ENCODE assay signal across 9 cellular contexts in the genomic region with DNA sequence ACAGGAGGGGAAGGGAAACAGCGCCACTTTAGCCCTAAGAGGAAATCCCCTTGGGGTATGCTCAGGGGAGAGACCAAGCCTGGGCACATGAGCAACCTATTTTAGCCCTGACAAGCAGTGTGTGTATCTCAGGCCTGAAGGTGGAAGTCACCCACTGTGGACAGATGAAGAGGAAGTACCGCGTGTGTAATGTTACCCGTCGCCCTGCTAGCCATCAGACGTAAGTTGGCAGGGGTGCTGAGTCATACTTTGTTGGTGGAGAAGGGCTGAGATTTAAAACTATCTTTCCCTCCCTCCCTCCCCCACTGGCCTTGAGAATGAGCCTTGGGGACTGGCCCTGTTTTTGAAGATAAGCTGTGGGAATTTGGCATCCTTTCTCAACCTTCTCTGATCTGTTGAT. TPM values are rescaled to one million over a fixed set of nuclear protein-coding genes. Genes with fewer than 3 reads are reported as not detected.
DNase-seq lines count a peak whose midpoint lies in the region; ATAC-seq, FAIRE-seq and TF ChIP-seq lines count a peak whose summit lies in the region.
"Had no signal": no experiment of that assay in that cellular context is flagged by ENCODE, and none has a peak within 500 bp of the region (broad histone marks: within the 10 kb centered on the region; RNA-seq: fewer than 3 reads in every experiment).

No MANE protein-coding gene starts in this region.

- no peaks in the 10 kb centered on the region for H3K79me2 ChIP-seq in astrocyte (ENCODE audit: insufficient read depth, low read length)
- no peaks in the 10 kb centered on the region for H3K79me2 ChIP-seq in PC-9 (ENCODE audit: low read depth)

- peaks cover 18% of the 10 kb centered on the region for H3K36me3 Mint-ChIP-seq in astrocyte (ENCODE audit: low read depth, unreplicated experiment)
- H3K36me3 Mint-ChIP-seq in natural killer cell treated with Interleukin-12 subunit alpha and Interleukin-12 subunit beta and Interleukin-15 and Interleukin-18, amount 100 ng/mL, for 72 hours: peaks cover 10% of the 10 kb centered on the region

- BruUV-seq in PC-9 (replicated peaks; lab: Mats Ljungman, UMichigan): no TSS peak

- H3K9me3 Mint-ChIP-seq in astrocyte (ENCODE audit: unreplicated experiment): no peaks in the 10 kb centered on the region
- no peaks in the 10 kb centered on the region for H3K9me3 Mint-ChIP-seq in natural killer cell treated with Interleukin-12 subunit alpha and Interleukin-12 subunit beta and Interleukin-15 and Interleukin-18, amount 100 ng/mL, for 72 hours

- ATAC-seq in GM18511 (IDR thresholded peaks at IDR 0.05; ENCODE audit: unreplicated experiment): peak; percentile 67
- peak; percentile 79 for ATAC-seq in HG03442 (IDR thresholded peaks at IDR 0.05; ENCODE audit: unreplicated experiment)
- ATAC-seq in natural killer cell treated with Interleukin-12 subunit alpha and Interleukin-12 subunit beta and Interleukin-15 and Interleukin-18, amount 100 ng/mL, for 72 hours: peak; percentile 61 to 82
- no peak for ATAC-seq in HG02973 (IDR thresholded peaks at IDR 0.05; ENCODE audit: unreplicated experiment)
- ATAC-seq: gastrocnemius medialis had no signal

- H3F3A ChIP-seq in PC-9 (ENCODE audit: insufficient read depth, low read depth): no peaks in the 10 kb centered on the region

- POLR2A ChIA-PET in PC-9 (lab: Charles Lee; ENCODE audit: unreplicated experiment): no interaction called here

- H3K9ac ChIP-seq in astrocyte (ENCODE audit: low read length): no peak overlapping the region

- H3K4me3 Mint-ChIP-seq in astrocyte (ENCODE audit: unreplicated experiment): peak overlapping the region; percentile 20
- no peak overlapping the region for H3K4me3 Mint-ChIP-seq in natural killer cell treated with Interleukin-12 subunit alpha and Interleukin-12 subunit beta and Interleukin-15 and Interleukin-18, amount 100 ng/mL, for 72 hours

- H4K20me1 ChIP-seq in astrocyte (ENCODE audit: insufficient read depth, low read length) (no peaks in the 10 kb centered on the region), PC-9 (ENCODE audit: insufficient read depth) (no peaks in the 10 kb centered on the region)

- TF ChIP-seq CTCF in astrocyte (IDR thresholded peaks at IDR 0.05; ENCODE audit: insufficient read depth, low read depth, low read length) (no peak), PC-9 (conservative IDR thresholded peaks at IDR 0.05) (no peak)

- H3K4me1 Mint-ChIP-seq in astrocyte (ENCODE audit: low read depth, unreplicated experiment): peaks cover 11% of the 10 kb centered on the region
- peaks cover 5 to 10% of the 10 kb centered on the region in 2 donors for H3K4me1 Mint-ChIP-seq in natural killer cell treated with Interleukin-12 subunit alpha and Interleukin-12 subunit beta and Interleukin-15 and Interleukin-18, amount 100 ng/mL, for 72 hours (ENCODE audit: low read depth in 2 of 2)

- no peak for FAIRE-seq in astrocyte (lab: Jason Lieb, UNC)

- intact Hi-C loops in PC-9 (cut with micrococcal nuclease; ENCODE audit: unreplicated experiment): no loop called here

- H3K4me3 ChIP-seq in astrocyte (ENCODE audit: insufficient read depth, low read depth, low read length): no peak overlapping the region
- H3K4me3 ChIP-seq in PC-9: no peak overlapping the region
- H3K4me3 ChIP-seq: gastrocnemius medialis had no signal

- H3K9me2 ChIP-seq in PC-9 (ENCODE audit: insufficient read depth): no peaks in the 10 kb centered on the region

- DNase-seq in astrocyte (ENCODE audit: low read depth) (peak; percentile 22), NCI-H2227 treated with DMSO at 0.1 percent for 48 hours (lab: John Stamatoyannopoulos, UW) (no peak), NCI-H2029 (lab: John Stamatoyannopoulos, UW) (no peak), PC-9 (no peak)
- no peak for DNase-seq in natural killer cell treated with Interleukin-12 subunit alpha and Interleukin-12 subunit beta and Interleukin-15 and Interleukin-18, amount 100 ng/mL, for 72 hours (ENCODE audit: low spot score)

- H2AFZ ChIP-seq in astrocyte (ENCODE audit: low read depth, low read length) (no peak overlapping the region), PC-9 (no peak overlapping the region)

- H3K9me3 ChIP-seq in astrocyte (ENCODE audit: insufficient read depth, low read depth, low read length): no peaks in the 10 kb centered on the region
- H3K9me3 ChIP-seq in PC-9 (ENCODE audit: insufficient read depth, low read depth): no peaks in the 10 kb centered on the region
- H3K9me3 ChIP-seq: gastrocnemius medialis had no signal

- H3K27ac ChIP-seq in astrocyte (ENCODE audit: low read depth, low read length) (no peak overlapping the region), PC-9 (no peak overlapping the region)

- H3K4me1 ChIP-seq in astrocyte (ENCODE audit: insufficient read depth, low read length) (peaks cover 4% of the 10 kb centered on the region), PC-9 (replicated peaks; ENCODE audit: insufficient read depth) (no peaks in the 10 kb centered on the region)

- H3K27me3 Mint-ChIP-seq in astrocyte (ENCODE audit: low read depth, unreplicated experiment): no peaks in the 10 kb centered on the region
- no peaks in the 10 kb centered on the region for H3K27me3 Mint-ChIP-seq in natural killer cell treated with Interleukin-12 subunit alpha and Interleukin-12 subunit beta and Interleukin-15 and Interleukin-18, amount 100 ng/mL, for 72 hours

- H3K27me3 ChIP-seq in astrocyte (ENCODE audit: insufficient read depth, low read length) (no peaks in the 10 kb centered on the region), PC-9 (ENCODE audit: insufficient read depth, low read depth) (no peaks in the 10 kb centered on the region)
- H3K27me3 ChIP-seq: gastrocnemius medialis had no signal

- H3K4me2 ChIP-seq in astrocyte (ENCODE audit: low read length) (no peak overlapping the region), PC-9 (no peak overlapping the region)

- H3K36me3 ChIP-seq in astrocyte (ENCODE audit: insufficient read depth, low read length) (peaks cover 4% of the 10 kb centered on the region), PC-9 (ENCODE audit: low read depth) (peaks cover 36% of the 10 kb centered on the region)

- H3K27ac Mint-ChIP-seq in astrocyte (ENCODE audit: unreplicated experiment): peak overlapping the region; percentile 2
- peak overlapping the region; percentile 28 to 78 for H3K27ac Mint-ChIP-seq in natural killer cell treated with Interleukin-12 subunit alpha and Interleukin-12 subunit beta and Interleukin-15 and Interleukin-18, amount 100 ng/mL, for 72 hours

- CTCF ChIA-PET in PC-9 (lab: Charles Lee): no interaction called here

RNA-seq across cellular contexts. Expression of a gene that starts 11.2 kb away (rescaled TPM):
- total RNA-seq in astrocyte (34.1 and 35.1 TPM in 2 replicates), PC-9 (2021) (47.9 and 66.0 TPM in 2 replicates)
- 10 to 100 TPM; 25.3 to 37.2 TPM for total RNA-seq in natural killer cell treated with Interleukin-12 subunit alpha and Interleukin-12 subunit beta and Interleukin-15 and Interleukin-18, amount 100 ng/mL, for 72 hours

RNA-seq across cellular contexts. Expression of a gene that starts 36.7 kb away (rescaled TPM):
- total RNA-seq in astrocyte (26.5 and 27.0 TPM in 2 replicates), PC-9 (2021) (47.5 and 50.1 TPM in 2 replicates)
- total RNA-seq in natural killer cell treated with Interleukin-12 subunit alpha and Interleukin-12 subunit beta and Interleukin-15 and Interleukin-18, amount 100 ng/mL, for 72 hours: 10 to 100 TPM; 37.7 to 56.5 TPM
